Comparison of ENCODE assay signal across 10 cellular contexts in the genomic region with DNA sequence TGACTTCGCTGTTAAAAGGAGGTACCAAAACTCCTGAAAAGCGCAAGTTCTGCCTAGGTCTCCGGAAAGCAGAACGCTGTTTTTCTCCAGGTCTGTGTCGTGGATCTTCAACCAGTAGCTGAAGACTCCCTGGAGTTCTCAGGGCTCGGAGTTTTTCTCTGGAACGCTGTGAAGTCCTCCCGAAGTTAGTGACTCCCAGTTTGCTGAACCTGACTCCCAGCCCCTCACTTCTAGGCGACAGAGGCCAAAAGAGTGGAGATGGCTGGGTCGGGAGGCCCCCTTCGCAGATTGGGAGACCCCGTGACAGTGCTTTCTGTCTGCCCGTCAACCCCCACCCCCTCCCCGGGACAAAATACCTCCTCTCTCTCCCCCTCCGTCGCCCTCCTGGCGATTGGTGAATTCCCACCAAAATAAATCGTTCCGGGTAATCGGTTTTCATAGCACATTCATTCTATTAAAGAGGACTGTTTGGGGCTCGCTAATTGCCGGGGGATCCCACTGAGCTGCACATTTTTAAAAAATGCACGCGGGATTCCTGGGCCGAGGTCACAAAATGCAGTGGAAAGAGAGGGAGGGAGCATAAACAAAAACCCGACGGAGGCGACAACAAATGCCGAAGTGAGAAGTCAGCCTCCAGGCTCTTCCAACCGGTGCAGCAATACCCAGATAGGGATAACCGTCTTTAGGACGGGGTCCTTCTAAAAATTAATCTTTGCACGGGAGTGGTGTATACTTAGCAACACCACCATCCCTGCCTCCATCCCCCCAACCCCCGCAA. TPM values are rescaled to one million over a fixed set of nuclear protein-coding genes. Genes with fewer than 3 reads are reported as not detected.
DNase-seq lines count a peak whose midpoint lies in the region; ATAC-seq lines count a peak whose summit lies in the region.
"Had no signal": no experiment of that assay in that cellular context is flagged by ENCODE, and none has a peak within 500 bp of the region (broad histone marks: within the 10 kb centered on the region; RNA-seq: fewer than 3 reads in every experiment).

No MANE protein-coding gene starts in this region.

- H4K8ac ChIP-seq in mesenchymal stem cell (ENCODE audit: low read length) = no peak overlapping the region

- H3K9me3 Mint-ChIP-seq in stimulated activated naive CD8-positive, alpha-beta T cell treated with anti-CD3 and anti-CD28 coated beads, Interleukin-15, amount 100 ng/mL, for 72 hours = no peaks in the 10 kb centered on the region
- no peaks in the 10 kb centered on the region for H3K9me3 Mint-ChIP-seq in activated T-helper 1 cell treated with anti-CD3 and anti-CD28 coated beads, Interleukin-12 subunit alpha, Interleukin-12 subunit beta, Interleukin-2, Interleukin-4 antibody, amounts not matched to agents 30 ng/mL and 10 ng/mL and 1 ng/mL, durations not matched to agents 14 hours and 24 hours and 36 hours

- H3K79me1 ChIP-seq in mesenchymal stem cell (replicated peaks; ENCODE audit: low read length, poor library complexity, severe bottlenecking) = no peaks in the 10 kb centered on the region

- peak overlapping the region; percentile 81 to 87 for H3K4me3 Mint-ChIP-seq in stimulated activated naive CD8-positive, alpha-beta T cell treated with anti-CD3 and anti-CD28 coated beads, Interleukin-15, amount 100 ng/mL, for 72 hours
- H3K4me3 Mint-ChIP-seq in activated T-helper 1 cell treated with anti-CD3 and anti-CD28 coated beads, Interleukin-12 subunit alpha, Interleukin-12 subunit beta, Interleukin-2, Interleukin-4 antibody, amounts not matched to agents 30 ng/mL and 10 ng/mL and 1 ng/mL, durations not matched to agents 14 hours and 24 hours and 36 hours = no peak overlapping the region

- no peak overlapping the region for H2AFZ ChIP-seq in mesenchymal stem cell (ENCODE audit: low read depth, low read length)

- no peak overlapping the region for H4K91ac ChIP-seq in mesenchymal stem cell (ENCODE audit: low read length)

- no peak for DNase-seq in stimulated activated naive CD8-positive, alpha-beta T cell treated with anti-CD3 and anti-CD28 coated beads, Interleukin-15, amount 100 ng/mL, for 72 hours
- no peak for DNase-seq in stimulated activated naive CD8-positive, alpha-beta T cell treated with anti-CD3 and anti-CD28 coated beads, Interleukin-15, Interleukin-2, amounts not matched to agents 100 U/mL and 50 U/mL, for 24 hours
- no peak for DNase-seq in activated T-helper 1 cell treated with anti-CD3 and anti-CD28 coated beads, Interleukin-12 subunit alpha, Interleukin-12 subunit beta, Interleukin-2, Interleukin-4 antibody, amounts not matched to agents 30 ng/mL and 10 ng/mL and 1 ng/mL, durations not matched to agents 14 hours and 24 hours and 36 hours (ENCODE audit: low spot score)
- DNase-seq in mesenchymal stem cell (peak; percentile 30), HK-2 (ENCODE audit: unreplicated experiment) (no peak), hypothalamus (lab: John Stamatoyannopoulos, UW) (no peak), NCI-H1092 treated with DMSO at 0.1 percent for 48 hours (lab: John Stamatoyannopoulos, UW) (no peak)
- DNase-seq: occipital lobe had no signal

- intact Hi-C loops in activated T-helper 1 cell treated with anti-CD3 and anti-CD28 coated beads, Interleukin-12 subunit alpha, Interleukin-12 subunit beta, Interleukin-2, Interleukin-4 antibody, amounts not matched to agents 30 ng/mL and 10 ng/mL and 1 ng/mL, durations not matched to agents 14 hours and 24 hours and 36 hours (cut with micrococcal nuclease) = loop anchor here (1.0 to 5.0 kb wide), 2 partner anchors 13 to 1037 kb away; partner anchors contain the start of gene CRMP1

- H3K36me3 Mint-ChIP-seq in activated T-helper 1 cell treated with anti-CD3 and anti-CD28 coated beads, Interleukin-12 subunit alpha, Interleukin-12 subunit beta, Interleukin-2, Interleukin-4 antibody, amounts not matched to agents 30 ng/mL and 10 ng/mL and 1 ng/mL, durations not matched to agents 14 hours and 24 hours and 36 hours (ENCODE audit: low read depth) = peaks cover 2% of the 10 kb centered on the region

- peaks cover 13 to 86% of the 10 kb centered on the region in 2 experiments for H3K27me3 ChIP-seq in mesenchymal stem cell (ENCODE audit: control insufficient read depth in 1 of 2, insufficient read depth in 1 of 2, low read length in 2 of 2)

- no peak overlapping the region for H2BK12ac ChIP-seq in mesenchymal stem cell (ENCODE audit: low read length in 2 of 2)

- H3K27ac Mint-ChIP-seq in stimulated activated naive CD8-positive, alpha-beta T cell treated with anti-CD3 and anti-CD28 coated beads, Interleukin-15, amount 100 ng/mL, for 72 hours = no peak overlapping the region
- H3K27ac Mint-ChIP-seq in activated T-helper 1 cell treated with anti-CD3 and anti-CD28 coated beads, Interleukin-12 subunit alpha, Interleukin-12 subunit beta, Interleukin-2, Interleukin-4 antibody, amounts not matched to agents 30 ng/mL and 10 ng/mL and 1 ng/mL, durations not matched to agents 14 hours and 24 hours and 36 hours = peak overlapping the region; percentile 61
- H3K27ac Mint-ChIP-seq: stimulated activated memory B cell treated with anti-CD40 and anti-IgM and Interleukin-4, amounts not matched to agents 10 μg/mL and 1 μg/mL and 100 μg/mL, for 72 hours had no signal

- no peaks in the 10 kb centered on the region for H3K36me3 ChIP-seq in mesenchymal stem cell (ENCODE audit: control insufficient read depth in 1 of 2, insufficient read depth in 2 of 2, low read depth in 1 of 2, low read length in 2 of 2)

- H3K4me3 ChIP-seq in mesenchymal stem cell (ENCODE audit: insufficient read depth in 1 of 2, low read depth in 1 of 2, low read length in 2 of 2) = no peak overlapping the region

- no peak overlapping the region for H2BK15ac ChIP-seq in mesenchymal stem cell (ENCODE audit: low read depth, poor library complexity, severe bottlenecking)

- no peak overlapping the region for H3K4ac ChIP-seq in mesenchymal stem cell (ENCODE audit: low read depth in 1 of 2, low read length in 2 of 2)

- no peak overlapping the region for H2AK5ac ChIP-seq in mesenchymal stem cell (ENCODE audit: low read length, severe bottlenecking)

- H3K27me3 Mint-ChIP-seq in stimulated activated naive CD8-positive, alpha-beta T cell treated with anti-CD3 and anti-CD28 coated beads, Interleukin-15, amount 100 ng/mL, for 72 hours = peaks cover 93% of the 10 kb centered on the region
- H3K27me3 Mint-ChIP-seq in activated T-helper 1 cell treated with anti-CD3 and anti-CD28 coated beads, Interleukin-12 subunit alpha, Interleukin-12 subunit beta, Interleukin-2, Interleukin-4 antibody, amounts not matched to agents 30 ng/mL and 10 ng/mL and 1 ng/mL, durations not matched to agents 14 hours and 24 hours and 36 hours (ENCODE audit: insufficient read depth) = peaks cover 62% of the 10 kb centered on the region

- no peak overlapping the region for H3K27ac ChIP-seq in mesenchymal stem cell (ENCODE audit: low read length, poor library complexity, severe bottlenecking)

- no peak overlapping the region for H3K9ac ChIP-seq in mesenchymal stem cell (ENCODE audit: low read length)

- H3K23ac ChIP-seq in mesenchymal stem cell (ENCODE audit: low read length in 2 of 2) = no peak overlapping the region

- peak overlapping the region; percentile 84 for H3K4me2 ChIP-seq in mesenchymal stem cell (ENCODE audit: low read length, poor library complexity, severe bottlenecking)

- no peaks in the 10 kb centered on the region for H3K9me3 ChIP-seq in mesenchymal stem cell (ENCODE audit: control insufficient read depth, low read length)

- H3K4me1 Mint-ChIP-seq in stimulated activated naive CD8-positive, alpha-beta T cell treated with anti-CD3 and anti-CD28 coated beads, Interleukin-15, amount 100 ng/mL, for 72 hours = peaks cover 67% of the 10 kb centered on the region
- peaks cover 11% of the 10 kb centered on the region for H3K4me1 Mint-ChIP-seq in activated T-helper 1 cell treated with anti-CD3 and anti-CD28 coated beads, Interleukin-12 subunit alpha, Interleukin-12 subunit beta, Interleukin-2, Interleukin-4 antibody, amounts not matched to agents 30 ng/mL and 10 ng/mL and 1 ng/mL, durations not matched to agents 14 hours and 24 hours and 36 hours (ENCODE audit: low read depth)

- H2BK5ac ChIP-seq in mesenchymal stem cell (ENCODE audit: low read depth, low read length, poor library complexity, severe bottlenecking) = no peak overlapping the region

- no peak overlapping the region for H3K14ac ChIP-seq in mesenchymal stem cell (ENCODE audit: low read length in 2 of 2)

- H3K4me1 ChIP-seq in mesenchymal stem cell (ENCODE audit: control insufficient read depth, insufficient read depth, low read depth, low read length) = peaks cover 35% of the 10 kb centered on the region

- 2% methylated on average over 31 of the region's 34 CpGs for WGBS in mesenchymal stem cell

- no peak overlapping the region for H3K18ac ChIP-seq in mesenchymal stem cell (ENCODE audit: low read depth in 1 of 2, low read length in 2 of 2)

- H2BK120ac ChIP-seq in mesenchymal stem cell (ENCODE audit: low read depth, low read length) = no peak overlapping the region

- no peak for ATAC-seq in stimulated activated naive CD8-positive, alpha-beta T cell treated with anti-CD3 and anti-CD28 coated beads, Interleukin-15, amount 100 ng/mL, for 72 hours
- no peak for ATAC-seq in stimulated activated naive CD8-positive, alpha-beta T cell treated with anti-CD3 and anti-CD28 coated beads, Interleukin-15, Interleukin-2, amounts not matched to agents 100 U/mL and 50 U/mL, for 24 hours
- no peak for ATAC-seq in HG02798 (IDR thresholded peaks at IDR 0.05; ENCODE audit: poor library complexity, unreplicated experiment)
- ATAC-seq: stimulated activated memory B cell treated with anti-CD40 and anti-IgM and Interleukin-4, amounts not matched to agents 10 μg/mL and 1 μg/mL and 100 μg/mL, for 72 hours had no signal

RNA-seq across cellular contexts. Expression of gene MSX1, which starts 4.0 kb away (rescaled TPM):
- total RNA-seq in activated T-helper 1 cell treated with anti-CD3 and anti-CD28 coated beads, Interleukin-12 subunit alpha, Interleukin-12 subunit beta, Interleukin-2, Interleukin-4 antibody, amounts not matched to agents 30 ng/mL and 10 ng/mL and 1 ng/mL, durations not matched to agents 14 hours and 24 hours and 36 hours = not detected in 2 replicates
- 3.9 TPM for polyA plus RNA-seq in mesenchymal stem cell (2013, experiment 1 of 2)
- 4.2 TPM for polyA plus RNA-seq in mesenchymal stem cell (2013, experiment 2 of 2)
